In the genomic region with DNA sequence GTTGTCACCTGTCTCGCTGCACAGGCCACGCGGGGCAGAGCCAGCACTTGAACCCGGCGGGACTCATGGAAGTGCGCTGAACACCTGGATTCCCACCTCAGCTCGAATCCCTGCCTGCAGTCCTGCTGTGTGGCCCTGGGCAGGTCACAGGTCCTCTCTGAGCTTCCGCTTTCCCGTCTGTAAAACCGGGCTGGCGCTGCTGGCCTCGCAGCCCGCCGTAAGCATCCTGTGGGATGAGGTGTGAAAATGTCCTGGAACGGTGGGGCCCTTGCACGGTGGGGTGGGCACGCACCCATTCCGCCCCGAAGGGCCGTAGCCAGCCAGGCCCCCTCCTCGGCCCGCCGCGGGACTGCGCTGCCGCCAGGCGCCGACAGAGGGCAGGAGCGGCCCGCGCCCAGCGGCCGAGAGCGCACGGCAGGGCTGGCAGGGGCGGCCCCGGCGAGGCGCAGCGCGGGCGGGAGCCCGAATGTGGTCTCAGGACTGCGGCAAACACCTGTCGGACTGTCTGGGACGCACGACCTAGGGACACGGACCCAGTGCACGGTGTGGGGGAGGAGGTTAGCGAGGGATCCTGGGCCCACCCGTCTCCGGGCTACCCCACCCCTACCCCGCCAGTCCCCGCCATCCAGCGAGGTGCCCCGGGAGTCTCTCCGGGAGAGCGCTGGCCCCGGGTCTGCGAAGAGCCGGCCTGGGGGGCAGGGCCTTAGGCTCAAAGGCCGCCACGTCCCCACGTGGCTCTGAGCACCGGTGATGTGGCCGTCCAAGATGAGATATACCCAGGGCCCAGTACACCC, we compare ENCODE assay signal across 8 cellular contexts. TPM values are rescaled to one million over a fixed set of nuclear protein-coding genes. Genes with fewer than 3 reads are reported as not detected.
DNase-seq lines count a peak whose midpoint lies in the region; ATAC-seq and TF ChIP-seq lines count a peak whose summit lies in the region.

No MANE protein-coding gene starts in this region.

- H3K36me3 ChIP-seq in esophagus (ENCODE audit: control insufficient read depth in 2 of 2, insufficient read depth in 2 of 2, low read length in 1 of 2) (no peaks in the 10 kb centered on the region), neural cell (ENCODE audit: insufficient read depth, low read length) (no peaks in the 10 kb centered on the region), thoracic aorta (no peaks in the 10 kb centered on the region)

- H3K9ac ChIP-seq in neural cell (ENCODE audit: low read length): no peak overlapping the region

- H3F3A ChIP-seq in neural cell (ENCODE audit: insufficient read depth, low read length, poor library complexity, severe bottlenecking): no peaks in the 10 kb centered on the region

- H2AFZ ChIP-seq in neural cell (ENCODE audit: low read depth, low read length): no peak overlapping the region

- no peak for TF ChIP-seq EP300 in neural cell (conservative IDR thresholded peaks at IDR 0.05; ENCODE audit: poor library complexity, severe bottlenecking)

- peaks cover 18% of the 10 kb centered on the region; the same call in 1 of the 2 replicates for H3K27me3 Mint-ChIP-seq in HFFc6 (ENCODE audit: insufficient read depth)

- peaks cover 0 to 1% of the 10 kb centered on the region in 2 donors for H3K27me3 ChIP-seq in esophagus (ENCODE audit: control insufficient read depth in 1 of 2, insufficient read depth in 2 of 2, low read length in 2 of 2)
- H3K27me3 ChIP-seq in neural cell (ENCODE audit: insufficient read depth, low read depth, low read length): peaks cover 7% of the 10 kb centered on the region
- no peaks in the 10 kb centered on the region for H3K27me3 ChIP-seq in thoracic aorta (replicated peaks; ENCODE audit: insufficient read depth)

- H3K79me2 ChIP-seq in neural cell (replicated peaks; ENCODE audit: insufficient read depth, low read length): no peaks in the 10 kb centered on the region

- peaks cover 7% of the 10 kb centered on the region for H3K4me1 Mint-ChIP-seq in HFFc6 (ENCODE audit: low read depth)

- TF ChIP-seq CTCF in HFFc6 (IDR thresholded peaks at IDR 0.05) (peak; percentile 91), neural cell (IDR thresholded peaks at IDR 0.05; ENCODE audit: poor library complexity, severe bottlenecking) (peak; percentile 93), thoracic aorta (IDR thresholded peaks at IDR 0.05) (peak; percentile 72)

- DNase-seq in G401 (ENCODE audit: low spot score) (peak; percentile 29), HFFc6 (no peak), NCI-H2171 treated with DMSO at 0.1 percent for 48 hours (lab: John Stamatoyannopoulos, UW) (peak; percentile 19), thoracic aorta (ENCODE audit: low spot score) (no peak), T1000 (lab: John Stamatoyannopoulos, UW) (no peak)
- peak; percentile 88 for DNase-seq in activated CD8-positive, alpha-beta memory T cell treated with anti-CD3 and anti-CD28 coated beads, Interleukin-2, amount 50 U/mL, for 48 hours

- no peak for ATAC-seq in thoracic aorta (ENCODE audit: insufficient number of reproducible peaks, low FRiP score, low read depth)

- peak; percentile 85 for TF ChIP-seq RAD21 in neural cell (conservative IDR thresholded peaks at IDR 0.05)

- no peak overlapping the region for H3K27ac ChIP-seq in esophagus (ENCODE audit: low read depth in 2 of 2, low read length in 1 of 2)
- H3K27ac ChIP-seq in neural cell (ENCODE audit: low read length): no peak overlapping the region
- no peak overlapping the region for H3K27ac ChIP-seq in thoracic aorta

- H3K9me3 Mint-ChIP-seq in HFFc6: no peaks in the 10 kb centered on the region

- no peaks in the 10 kb centered on the region for H3K9me2 ChIP-seq in neural cell (ENCODE audit: insufficient read depth, low read length)

- H3K4me3 ChIP-seq in esophagus (ENCODE audit: low read depth in 1 of 2, low read length in 2 of 2): peak overlapping the region; percentile 2 to 28
- H3K4me3 ChIP-seq in neural cell (ENCODE audit: low read length): peak overlapping the region; percentile 56
- H3K4me3 ChIP-seq in thoracic aorta: peak overlapping the region; percentile 57

- H3K4me3 Mint-ChIP-seq in HFFc6: no peak overlapping the region

- WGBS in esophagus, 2 donors: 10 to 13% methylated on average over 56 to 66 of the region's 66 CpGs

- in situ Hi-C loops in G401 (cut with HindIII; ENCODE audit: low sequenced_read_pairs): no loop called here

- no peak overlapping the region for H3K27ac Mint-ChIP-seq in HFFc6

- no peak overlapping the region for H3K4me2 ChIP-seq in neural cell (ENCODE audit: low read length)

- H3K4me1 ChIP-seq in esophagus (ENCODE audit: control insufficient read depth in 2 of 2, insufficient read depth in 2 of 2, low read length in 1 of 2) (peaks cover 2% of the 10 kb centered on the region in 2 donors), thoracic aorta (ENCODE audit: control insufficient read depth in 1 of 2, low read depth in 2 of 2) (no peaks in the 10 kb centered on the region)

- no peaks in the 10 kb centered on the region for H4K20me1 ChIP-seq in neural cell (ENCODE audit: insufficient read depth)

- no peaks in the 10 kb centered on the region for H3K36me3 Mint-ChIP-seq in HFFc6 (ENCODE audit: low read depth)

- H3K9me3 ChIP-seq in esophagus (ENCODE audit: control insufficient read depth in 2 of 2, insufficient read depth in 1 of 2, low read depth in 1 of 2, low read length in 1 of 2) (no peaks in the 10 kb centered on the region), neural cell (ENCODE audit: low read length) (no peaks in the 10 kb centered on the region), thoracic aorta (no peaks in the 10 kb centered on the region)

TF ChIP-seq in neural cell, 6 proteins besides CTCF, POLR2A, EP300 and RAD21:
- peak; percentile 86 for TF ChIP-seq SMC3 (conservative IDR thresholded peaks at IDR 0.05; ENCODE audit: poor library complexity)
- TF ChIP-seq EZH2 (IDR thresholded peaks at IDR 0.05; ENCODE audit: borderline replicate concordance, insufficient read depth, low read length, poor library complexity, severe bottlenecking): no peak

RNA-seq across cellular contexts. Expression of a gene that starts 40.4 kb away (rescaled TPM):
- total RNA-seq in G401 (2014; rRNA removed; shearing (Covaris generic)): not detected in 2 replicates
- total RNA-seq in HFFc6 (2021; fragmentation: NEBNext Ultra II Directional; extraction: Animal tissue kit (Norgen Biotek cat#: 25700)): not detected
- polyA plus RNA-seq in esophagus (not detected), neural cell (not detected in 2 replicates)
- polyA minus RNA-seq in neural cell: not detected in 2 replicates
- not detected for total RNA-seq in thoracic aorta

Comparison
In these comparisons a context has a peak if more than half of its experiments do, and no peak if none do; other contexts are left out.
1. DNase-seq: peak in G401 (single experiment), NCI-H2171 treated with DMSO at 0.1 percent for 48 hours (single experiment) and activated CD8-positive, alpha-beta memory T cell treated with anti-CD3 and anti-CD28 coated beads, Interleukin-2, amount 50 U/mL, for 48 hours (single experiment); none in HFFc6 (single experiment), thoracic aorta (single experiment) and T1000 (single experiment).
2. Peak in every context shown above with its lines, with median percentiles within 50 percentile points of each other: CTCF ChIP-seq and H3K4me3 ChIP-seq.